ENCODE assay signal across 24 cellular contexts in genomic region chr6:170144952-170145587, GRCh38.
DNase-seq lines count a peak whose midpoint lies in the region; ATAC-seq, FAIRE-seq and TF ChIP-seq lines count a peak whose summit lies in the region.
"Had no signal": no experiment of that assay in that cellular context is flagged by ENCODE, and none has a peak within 500 bp of the region (broad histone marks: within the 10 kb centered on the region; RNA-seq: fewer than 3 reads in every experiment).

No MANE protein-coding gene starts in this region.

- TF ChIP-seq CTCF in liver (IDR thresholded peaks at IDR 0.05; ENCODE audit: low read depth, low read length, missing input control) (no peak), HepG2 (CRISPR knock-in tag; IDR thresholded peaks at IDR 0.05) (no peak)

- H3K4me2 ChIP-seq in HepG2 (ENCODE audit: low read depth, low read length): no peak overlapping the region
- H3K4me2 ChIP-seq: neural progenitor cell had no signal

- H3K9me3 ChIP-seq in liver (ENCODE audit: control insufficient read depth in 4 of 4, low read length in 3 of 4): peaks cover 0 to 6% (median 0%) of the 10 kb centered on the region in 4 donors
- H3K9me3 ChIP-seq in HepG2 (ENCODE audit: low read length): no peaks in the 10 kb centered on the region
- H3K9me3 ChIP-seq: psoas muscle had no signal

- no peaks in the 10 kb centered on the region for H3K79me2 ChIP-seq in HepG2 (ENCODE audit: insufficient read depth, low read length)

- DNase-seq in HepG2 (ENCODE audit: low spot score) (no peak), immature natural killer cell (no peak), activated gamma-delta T cell treated with Interleukin-2 at 50 U/mL for 16 hours (no peak)
- no peak for DNase-seq in activated CD8-positive, alpha-beta T cell treated with anti-CD3 and anti-CD28 coated beads, Interleukin-2, amount 10 ng/mL, durations not matched to agents 7 days and 5 days
- DNase-seq: activated T-cell treated with anti-CD3 and anti-CD28 coated beads, Interleukin-2, amount 50 U/mL, for 4 hours; CD4-positive, alpha-beta memory T cell; DMS53; KG1; left cardiac atrium; NCI-H187 treated with DMSO at 0.1 percent for 48 hours; NCI-H226; psoas muscle; stimulated activated CD4-positive, alpha-beta T cell treated with anti-CD3 and anti-CD28 coated beads, Interleukin-2, amount 100 ng/mL, for 24 hours; T-helper 2 cell; transverse colon; WERI-Rb-1 had no signal

- H3K4me1 ChIP-seq in liver (ENCODE audit: control insufficient read depth in 4 of 4, insufficient read depth in 4 of 4, low read length in 3 of 4) (peaks cover 0 to 15% (median 8%) of the 10 kb centered on the region in 4 donors), HepG2 (ENCODE audit: insufficient read depth, low read length) (peaks cover 11% of the 10 kb centered on the region)
- H3K4me1 ChIP-seq: transverse colon had no signal

- in situ Hi-C loops in HepG2 (cut with HindIII; ENCODE audit: extremely low pct_ligation_motif_present, low pct_unique_long_range_greater_than_20kb): no loop called here

- no peak for FAIRE-seq in HepG2 (lab: Jason Lieb, UNC)
- FAIRE-seq: GM12892, H1 had no signal

- H3K36me3 ChIP-seq in liver (ENCODE audit: control insufficient read depth in 4 of 4, insufficient read depth in 3 of 4, low read depth in 1 of 4, low read length in 3 of 4) (no peaks in the 10 kb centered on the region), HepG2 (replicated peaks in 1 of 2; ENCODE audit: control insufficient read depth in 1 of 2, insufficient read depth in 2 of 2, low read length in 2 of 2) (no peaks in the 10 kb centered on the region)
- H3K36me3 ChIP-seq: neural progenitor cell, transverse colon, WERI-Rb-1 had no signal

- peaks cover 55% of the 10 kb centered on the region for H3K4me1 Mint-ChIP-seq in activated CD8-positive, alpha-beta T cell treated with anti-CD3 and anti-CD28 coated beads, Interleukin-2, amount 10 ng/mL, durations not matched to agents 7 days and 5 days (ENCODE audit: low read depth)
- peaks cover 60 to 78% of the 10 kb centered on the region in 2 donors for H3K4me1 Mint-ChIP-seq in immature natural killer cell

- H3K27me3 ChIP-seq in liver (ENCODE audit: control insufficient read depth in 4 of 4, insufficient read depth in 4 of 4, low read length in 3 of 4) (no peaks in the 10 kb centered on the region), HepG2 (ENCODE audit: control insufficient read depth in 1 of 2, insufficient read depth in 2 of 2, low read length in 2 of 2) (peaks cover 12 to 49% of the 10 kb centered on the region in 2 experiments; a peak in 3 of 5 replicates)
- H3K27me3 ChIP-seq: neural progenitor cell, transverse colon had no signal

- WGBS in liver: 39% methylated on average over 7 of the region's 7 CpGs
- 1% methylated on average over 7 of the region's 7 CpGs for WGBS in HepG2 (ENCODE audit: low lambda C conversion rate)

- BruUV-seq in HepG2 (replicated peaks; lab: Mats Ljungman, UMichigan): no TSS peak

- CTCF ChIA-PET in HepG2 (lab: Yijun Ruan, JAX; ENCODE audit: low intra/inter-chr PET ratio, low total read pairs): no interaction called here
- CTCF ChIA-PET in activated CD8-positive, alpha-beta T cell treated with anti-CD3 and anti-CD28 coated beads, Interleukin-2, amount 10 ng/mL, durations not matched to agents 7 days and 5 days (lab: Charles Lee): no interaction called here

- H3K27ac ChIP-seq in liver (ENCODE audit: low read depth in 1 of 2, low read length in 2 of 2) (peak overlapping the region; percentile 15 to 39), HepG2 (ENCODE audit: extremely low read length, insufficient read depth, low read length) (no peak overlapping the region)
- H3K27ac ChIP-seq: neural progenitor cell, psoas muscle, transverse colon, WERI-Rb-1 had no signal

- peak; percentile 44 to 54 for TF ChIP-seq RAD21 in liver (IDR thresholded peaks at IDR 0.05)
- no peak for TF ChIP-seq RAD21 in HepG2 (CRISPR knock-in tag; IDR thresholded peaks at IDR 0.05)

- TF ChIP-seq EP300 in HepG2 (IDR thresholded peaks at IDR 0.05; ENCODE audit: low read depth in 2 of 2, low read length in 2 of 2) (no peak), HepG2 (CRISPR knock-in tag; IDR thresholded peaks at IDR 0.05; ENCODE audit: borderline replicate concordance) (no peak)

- peaks cover 5% of the 10 kb centered on the region for H3K27me3 Mint-ChIP-seq in activated CD8-positive, alpha-beta T cell treated with anti-CD3 and anti-CD28 coated beads, Interleukin-2, amount 10 ng/mL, durations not matched to agents 7 days and 5 days (ENCODE audit: low read depth)
- H3K27me3 Mint-ChIP-seq in immature natural killer cell (ENCODE audit: low read depth in 3 of 3): peaks cover 11 to 29% (median 24%) of the 10 kb centered on the region in 3 donors
- H3K27me3 Mint-ChIP-seq: CD4-positive, alpha-beta memory T cell had no signal

- H3K9ac ChIP-seq in liver (ENCODE audit: low read depth in 1 of 2, low read length in 2 of 2): no peak overlapping the region
- H3K9ac ChIP-seq in HepG2 (ENCODE audit: insufficient read depth, low read depth, low read length): no peak overlapping the region
- H3K9ac ChIP-seq: neural progenitor cell had no signal

- H2AFZ ChIP-seq in HepG2 (ENCODE audit: low read length): no peak overlapping the region
- H2AFZ ChIP-seq: neural progenitor cell had no signal

- intact Hi-C loops in HepG2 (cut with micrococcal nuclease; ENCODE audit: unreplicated experiment): no loop called here

- peaks cover 13% of the 10 kb centered on the region for H3K9me3 Mint-ChIP-seq in activated CD8-positive, alpha-beta T cell treated with anti-CD3 and anti-CD28 coated beads, Interleukin-2, amount 10 ng/mL, durations not matched to agents 7 days and 5 days (ENCODE audit: insufficient read depth)
- peaks cover 0 to 14% (median 6%) of the 10 kb centered on the region in 6 donors for H3K9me3 Mint-ChIP-seq in immature natural killer cell

- H3K4me3 ChIP-seq in liver (ENCODE audit: low read depth in 1 of 3, low read length in 3 of 3) (no peak overlapping the region), HepG2 (replicated peaks in 1 of 3; ENCODE audit: insufficient read depth in 1 of 3, low read depth in 2 of 3, low read length in 3 of 3) (no peak overlapping the region)
- H3K4me3 ChIP-seq: neural progenitor cell, psoas muscle, transverse colon had no signal

- no peak overlapping the region for H3K4me3 Mint-ChIP-seq in activated CD8-positive, alpha-beta T cell treated with anti-CD3 and anti-CD28 coated beads, Interleukin-2, amount 10 ng/mL, durations not matched to agents 7 days and 5 days
- peak overlapping the region in 4 of 5 donors; percentile 50 to 70 (median 58) for H3K4me3 Mint-ChIP-seq in immature natural killer cell
- H3K4me3 Mint-ChIP-seq: activated T-cell treated with anti-CD3 and anti-CD28 coated beads, Interleukin-2, amount 50 U/mL, for 4 hours; neural progenitor cell had no signal

- H4K20me1 ChIP-seq in HepG2 (ENCODE audit: insufficient read depth, low read length): no peaks in the 10 kb centered on the region

- POLR2A ChIA-PET in HepG2 (lab: Yijun Ruan, JAX): no interaction called here
- POLR2A ChIA-PET in activated CD8-positive, alpha-beta T cell treated with anti-CD3 and anti-CD28 coated beads, Interleukin-2, amount 10 ng/mL, durations not matched to agents 7 days and 5 days (lab: Charles Lee): no interaction called here

- no peak for TF ChIP-seq POLR2A in HepG2 (IDR thresholded peaks at IDR 0.05; ENCODE audit: insufficient read depth in 1 of 2, low read depth in 2 of 2, low read length in 2 of 2)

- peak overlapping the region; percentile 68 for H3K27ac Mint-ChIP-seq in activated CD8-positive, alpha-beta T cell treated with anti-CD3 and anti-CD28 coated beads, Interleukin-2, amount 10 ng/mL, durations not matched to agents 7 days and 5 days
- peak overlapping the region; percentile 76 to 91 (median 84) for H3K27ac Mint-ChIP-seq in immature natural killer cell
- H3K27ac Mint-ChIP-seq: neural progenitor cell had no signal

- ATAC-seq in HepG2 (no peak), HG03457 (IDR thresholded peaks at IDR 0.05; ENCODE audit: unreplicated experiment) (no peak), GM19395 (IDR thresholded peaks at IDR 0.05; ENCODE audit: unreplicated experiment) (no peak)
- ATAC-seq in activated CD8-positive, alpha-beta T cell treated with anti-CD3 and anti-CD28 coated beads, Interleukin-2, amount 10 ng/mL, durations not matched to agents 7 days and 5 days: no peak
- ATAC-seq: activated T-cell treated with anti-CD3 and anti-CD28 coated beads, Interleukin-2, amount 50 U/mL, for 4 hours; left cardiac atrium; Panc1; psoas muscle; stimulated activated naive CD8-positive, alpha-beta T cell treated with anti-CD3 and anti-CD28 coated beads, Interleukin-15, amount 100 ng/mL, for 72 hours had no signal

- H3K36me3 Mint-ChIP-seq in activated CD8-positive, alpha-beta T cell treated with anti-CD3 and anti-CD28 coated beads, Interleukin-2, amount 10 ng/mL, durations not matched to agents 7 days and 5 days (ENCODE audit: low read depth): peaks cover 23% of the 10 kb centered on the region
- H3K36me3 Mint-ChIP-seq in immature natural killer cell: peaks cover 6 to 10% (median 7%) of the 10 kb centered on the region in 3 donors
- H3K36me3 Mint-ChIP-seq: neural progenitor cell had no signal

TF ChIP-seq in liver, 16 proteins besides CTCF, POLR2A, EP300 and RAD21 (continues in another document):
- TF ChIP-seq FOXA2 (IDR thresholded peaks at IDR 0.05) (peak; percentile 36), FOXA1 (IDR thresholded peaks at IDR 0.05) (no peak), SP1 (IDR thresholded peaks at IDR 0.05) (peak; percentile 42), JUND (IDR thresholded peaks at IDR 0.05) (peak; percentile 19 to 73), NR2F2 (IDR thresholded peaks at IDR 0.05) (no peak), TAF1 (conservative IDR thresholded peaks at IDR 0.05) (no peak), EGR1 (IDR thresholded peaks at IDR 0.05; ENCODE audit: low read depth in 2 of 2) (peak in 1 of 2 donors; percentile 28), HNF4A (conservative IDR thresholded peaks at IDR 0.05) (peak; percentile 88 to 97), MAX (IDR thresholded peaks at IDR 0.05) (no peak)

TF ChIP-seq in HepG2, 621 proteins besides CTCF, POLR2A, EP300 and RAD21:
- TF ChIP-seq ZNF749 (CRISPR knock-in tag; IDR thresholded peaks at IDR 0.05; ENCODE audit: borderline replicate concordance) (no peak), IKZF1 (IDR thresholded peaks at IDR 0.05) (no peak)
